ENCODE assay signal across 8 cellular contexts in genomic region chr16:67415872-67416793, GRCh38. TPM values are rescaled to one million over a fixed set of nuclear protein-coding genes. Genes with fewer than 3 reads are reported as not detected.
DNase-seq lines count a peak whose midpoint lies in the region; ATAC-seq and TF ChIP-seq lines count a peak whose summit lies in the region.

Gene ZDHHC1, minus strand, starts transcription at chr16:67416477. Its CDS starts 8,702 bp downstream, at chr16:67407775.

- no peak for TF ChIP-seq POLR2A in IMR-90 (IDR thresholded peaks at IDR 0.05; ENCODE audit: low read depth, low read length)

- H2BK20ac ChIP-seq in IMR-90 (ENCODE audit: low read depth, low read length) = 0 out of 2 replicates have a peak within 1 kb of the TSS, but pooled peaks have one; percentile 14

- H2BK15ac ChIP-seq in IMR-90 (ENCODE audit: low read depth, low read length) = 0 out of 3 replicates have a peak within 1 kb of the TSS, but pooled peaks have one; percentile 5

- no peaks in the 10 kb centered on the region for H4K20me1 ChIP-seq in IMR-90 (ENCODE audit: insufficient read depth, low read length)

- H2BK120ac ChIP-seq in IMR-90 (ENCODE audit: low read depth, low read length) = peak within 1 kb of the TSS; percentile 47

- CTCF ChIA-PET in BJ (lab: Yijun Ruan, JAX) = interaction anchor here (0.6 to 7.0 kb wide), 15 partner anchors 8 to 170 kb away, joined by 3 to 54 read pairs (median 4); partner anchors contain the start of genes ATP6V0D1 and TPPP3
- CTCF ChIA-PET in IMR-90 (lab: Yijun Ruan, JAX) = interaction anchor here (0.8 to 1.6 kb wide), 2 partner anchors 12 to 41 kb away, joined by 3 to 6 read pairs; no protein-coding TSS in a partner anchor

- TF ChIP-seq CTCF in BJ (IDR thresholded peaks at IDR 0.05; ENCODE audit: insufficient read depth, low read depth, low read length) (0 out of 2 replicates have a peak, but pooled peaks have one; percentile 27), IMR-90 (conservative IDR thresholded peaks at IDR 0.05; ENCODE audit: low read depth, low read length) (peak; percentile 57), VCaP (conservative IDR thresholded peaks at IDR 0.05) (peak; percentile 69), coronary artery (IDR thresholded peaks at IDR 0.05) (peak; percentile 48)

- H3K23ac ChIP-seq in IMR-90 (ENCODE audit: low read depth, low read length) = peak within 1 kb of the TSS; percentile 79

- H3K4me2 ChIP-seq in IMR-90 (ENCODE audit: low read depth, low read length) = peak within 1 kb of the TSS; percentile 96

- no peaks in the 10 kb centered on the region; the same call in 1 of the 2 replicates for H3K4me1 ChIP-seq in IMR-90 (ENCODE audit: control insufficient read depth, insufficient read depth, low read length)

- WGBS in IMR-90 (ENCODE audit: extremely low coverage in 2 of 2, insufficient read length in 1 of 2), 2 experiments = 2% methylated on average over 43 of the region's 73 CpGs; no CpG with 5 or more reads in 1 of the 2 experiments

- H3K9me1 ChIP-seq in IMR-90 (ENCODE audit: insufficient read depth, low read length) = no peaks in the 10 kb centered on the region

- BruUV-seq in IMR-90 (replicated peaks; lab: Mats Ljungman, UMichigan) = no TSS peak

- dilution Hi-C loops in IMR-90 (cut with HindIII; ENCODE audit: low sequenced_read_pairs, unreplicated experiment) = no loop called here

- ATAC-seq in GM19324 (IDR thresholded peaks at IDR 0.05; ENCODE audit: low FRiP score, unreplicated experiment) (peak; percentile 48), IMR-90 (ENCODE audit: low read depth) (peak; percentile 98)

- H3K36me3 ChIP-seq in BJ (ENCODE audit: control insufficient read depth, insufficient read depth, low read length) (no peaks in the 10 kb centered on the region), IMR-90 (ENCODE audit: control insufficient read depth, insufficient read depth, low read length) (no peaks in the 10 kb centered on the region)

- TF ChIP-seq RAD21 in IMR-90 (IDR thresholded peaks at IDR 0.05; ENCODE audit: low read length) = peak; percentile 61

- H3K27me3 ChIP-seq in BJ (ENCODE audit: control insufficient read depth, insufficient read depth, low read length) = no peaks in the 10 kb centered on the region; the same call in 1 of the 2 replicates
- H3K27me3 ChIP-seq in IMR-90 (ENCODE audit: control insufficient read depth, insufficient read depth, low read length) = no peaks in the 10 kb centered on the region

- peak within 1 kb of the TSS; percentile 35 for H2BK5ac ChIP-seq in IMR-90 (ENCODE audit: low read depth, low read length, poor library complexity, severe bottlenecking)

- H3K27ac ChIP-seq in IMR-90 (ENCODE audit: insufficient read depth, low read length) (peak within 1 kb of the TSS; percentile 60), VCaP (peak within 1 kb of the TSS; percentile 48), coronary artery (peak within 1 kb of the TSS; percentile 70 to 88)

- H3K4ac ChIP-seq in IMR-90 (ENCODE audit: low read depth, low read length) = peak within 1 kb of the TSS; percentile 73

- in situ Hi-C loops in IMR-90 (cut with MboI; ENCODE audit: low sequenced_read_pairs) = no loop called here

- DNase-seq in BJ (ENCODE audit: low read depth) (no peak), IMR-90 (peak; percentile 61), coronary artery (ENCODE audit: low spot score) (no peak), kidney tubule cell (ENCODE audit: low spot score) (peak; percentile 72), NCI-H187 (lab: John Stamatoyannopoulos, UW) (no peak)
- peak in 2 of 3 donors; percentile 22 to 50 for DNase-seq in stimulated activated CD4-positive, alpha-beta T cell treated with anti-CD3 and anti-CD28 coated beads, Interleukin-12 subunit alpha, Interleukin-12 subunit beta, amount 100 ng/mL, for 48 hours (ENCODE audit: low read depth in 2 of 3, low spot score in 1 of 3)

- intact Hi-C loops in IMR-90 (cut with micrococcal nuclease) = no loop called here

- H2AK5ac ChIP-seq in IMR-90 (ENCODE audit: low read depth, low read length) = peak within 1 kb of the TSS; percentile 13; the same call in 1 of the 2 replicates

- H3K4me3 ChIP-seq in BJ (ENCODE audit: low read depth, low read length) = peak within 1 kb of the TSS; percentile 77
- H3K4me3 ChIP-seq in IMR-90 (ENCODE audit: insufficient read depth, low read depth, low read length) = peak within 1 kb of the TSS; percentile 78
- H3K4me3 ChIP-seq in coronary artery = peak within 1 kb of the TSS; percentile 93

- no peaks in the 10 kb centered on the region for H3K9me3 ChIP-seq in IMR-90 (ENCODE audit: control insufficient read depth, insufficient read depth, low read length)

- H3K56ac ChIP-seq in IMR-90 (ENCODE audit: extremely low read depth, insufficient read depth, low read length) = no peak within 1 kb of the TSS; the same call in 1 of the 2 replicates

- H3K9ac ChIP-seq in IMR-90 (ENCODE audit: low read depth, low read length) = peak within 1 kb of the TSS; percentile 86

- peak within 1 kb of the TSS; percentile 85 for H4K5ac ChIP-seq in IMR-90 (ENCODE audit: low read depth, low read length)

- POLR2A ChIA-PET in BJ (lab: Charles Lee) (no interaction called here), IMR-90 (lab: Charles Lee; ENCODE audit: unreplicated experiment) (interaction anchor here (0.6 to 0.7 kb wide), 2 partner anchors 11 to 40 kb away, joined by 3 read pairs; no protein-coding TSS in a partner anchor)

- H3K79me1 ChIP-seq in IMR-90 (ENCODE audit: low read depth in 1 of 2, low read length in 2 of 2) = peaks cover 2 to 15% of the 10 kb centered on the region in 2 experiments; a peak in 3 of 4 replicates

- 0 out of 2 replicates have a peak within 1 kb of the TSS, but pooled peaks have one; percentile 16 for H3K18ac ChIP-seq in IMR-90 (ENCODE audit: low read depth, low read length)

- H4K91ac ChIP-seq in IMR-90 (ENCODE audit: insufficient read depth, low read depth, low read length) = peak within 1 kb of the TSS; percentile 78

- peak within 1 kb of the TSS; percentile 98 for H2AFZ ChIP-seq in IMR-90 (replicated peaks; ENCODE audit: low read length, poor library complexity)

- peak within 1 kb of the TSS; percentile 95 for H4K8ac ChIP-seq in IMR-90 (ENCODE audit: low read depth in 2 of 2, low read length in 2 of 2)

- peak within 1 kb of the TSS; percentile 93 for H2AK9ac ChIP-seq in IMR-90 (replicated peaks; ENCODE audit: low read depth, low read length, poor library complexity)

- H3K14ac ChIP-seq in IMR-90 (replicated peaks; ENCODE audit: low read depth, low read length) = peak within 1 kb of the TSS; percentile 87

TF ChIP-seq in IMR-90, 13 proteins besides CTCF, POLR2A, EP300 and RAD21:
- TF ChIP-seq MAZ (IDR thresholded peaks at IDR 0.05; ENCODE audit: borderline replicate concordance, low read depth, low read length) = peak; percentile 59; the same call in 1 of the 2 replicates
- TF ChIP-seq BHLHE40 (IDR thresholded peaks at IDR 0.05; ENCODE audit: low read depth, low read length) = no peak
- TF ChIP-seq USF2 (IDR thresholded peaks at IDR 0.05; ENCODE audit: low read depth, low read length) = no peak
- TF ChIP-seq MXI1 (IDR thresholded peaks at IDR 0.05; ENCODE audit: borderline replicate concordance, low read depth, low read length) = peak; percentile 63; the same call in 1 of the 2 replicates
- TF ChIP-seq NFE2L2 (IDR thresholded peaks at IDR 0.05; ENCODE audit: low read depth, low read length) = no peak
- no peak for TF ChIP-seq CHD1 (IDR thresholded peaks at IDR 0.05; ENCODE audit: low read depth, low read length)
- peak; percentile 27 for TF ChIP-seq SMC3 (IDR thresholded peaks at IDR 0.05; ENCODE audit: low read depth, low read length)
- TF ChIP-seq RCOR1 (IDR thresholded peaks at IDR 0.05; ENCODE audit: insufficient replicate concordance, low read length) = no peak
- no peak for TF ChIP-seq RFX5 (IDR thresholded peaks at IDR 0.05; ENCODE audit: low read depth, low read length)
- no peak for TF ChIP-seq ELK1 (IDR thresholded peaks at IDR 0.05; ENCODE audit: borderline replicate concordance, low read depth, low read length)
- no peak for TF ChIP-seq CEBPB (IDR thresholded peaks at IDR 0.05; ENCODE audit: low read depth, low read length)
- no peak for TF ChIP-seq FOS (IDR thresholded peaks at IDR 0.05; ENCODE audit: low read depth, low read length)
- no peak for TF ChIP-seq MAFK (IDR thresholded peaks at IDR 0.05; ENCODE audit: low read depth, low read length)

RNA-seq across cellular contexts. Expression of gene ZDHHC1, which starts in this region (rescaled TPM):
- polyA plus RNA-seq in BJ (2011; rRNA removed) (3.5 and 7.4 TPM in 2 replicates), IMR-90 (2012; rRNA removed) (5.9 and 6.1 TPM in 2 replicates)
- 7.6 TPM in 2 replicates for polyA minus RNA-seq in BJ (2011; rRNA and poly(A)+ RNA removed)
- 1.7 and 2.0 TPM in 2 replicates for total RNA-seq in IMR-90 (2012; rRNA removed)
- polyA plus RNA-seq in IMR-90 (2012; cell fraction: cytosol; rRNA removed) = 4.2 and 9.4 TPM in 2 replicates
- 16.9 and 38.6 TPM in 2 replicates for polyA plus RNA-seq in IMR-90 (2012; cell fraction: nucleus; rRNA removed; ENCODE audit: low replicate concordance)

Comparison
In these comparisons a context has a peak if more than half of its experiments do, and no peak if none do; other contexts are left out.
1. DNase-seq: peak in IMR-90 (single experiment), kidney tubule cell (single experiment) and stimulated activated CD4-positive, alpha-beta T cell treated with anti-CD3 and anti-CD28 coated beads, Interleukin-12 subunit alpha, Interleukin-12 subunit beta, amount 100 ng/mL, for 48 hours (2 of 3); none in BJ (single experiment), coronary artery (single experiment) and NCI-H187 (0 of 2).
2. Peak in every context shown above with its lines, with median percentiles within 50 percentile points of each other: H3K4me3 ChIP-seq, CTCF ChIP-seq and H3K27ac ChIP-seq.